1 cellular context compared by ENCODE assay signal in genomic region chr10:101683226-101683625, GRCh38.
TF ChIP-seq lines count a peak whose summit lies in the region.

No MANE protein-coding gene starts in this region.

TF ChIP-seq in K562, 482 proteins besides CTCF, POLR2A, EP300 and RAD21 (continued from another document):
- TF ChIP-seq, protein P1, sequence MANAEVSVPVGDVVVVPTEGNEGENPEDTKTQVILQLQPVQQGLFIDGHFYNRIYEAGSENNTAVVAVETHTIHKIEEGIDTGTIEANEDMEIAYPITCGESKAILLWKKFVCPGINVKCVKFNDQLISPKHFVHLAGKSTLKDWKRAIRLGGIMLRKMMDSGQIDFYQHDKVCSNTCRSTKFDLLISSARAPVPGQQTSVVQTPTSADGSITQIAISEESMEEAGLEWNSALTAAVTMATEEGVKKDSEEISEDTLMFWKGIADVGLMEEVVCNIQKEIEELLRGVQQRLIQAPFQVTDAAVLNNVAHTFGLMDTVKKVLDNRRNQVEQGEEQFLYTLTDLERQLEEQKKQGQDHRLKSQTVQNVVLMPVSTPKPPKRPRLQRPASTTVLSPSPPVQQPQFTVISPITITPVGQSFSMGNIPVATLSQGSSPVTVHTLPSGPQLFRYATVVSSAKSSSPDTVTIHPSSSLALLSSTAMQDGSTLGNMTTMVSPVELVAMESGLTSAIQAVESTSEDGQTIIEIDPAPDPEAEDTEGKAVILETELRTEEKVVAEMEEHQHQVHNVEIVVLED (CRISPR knock-in tag; IDR thresholded peaks at IDR 0.05): no peak
- TF ChIP-seq, protein P2, sequence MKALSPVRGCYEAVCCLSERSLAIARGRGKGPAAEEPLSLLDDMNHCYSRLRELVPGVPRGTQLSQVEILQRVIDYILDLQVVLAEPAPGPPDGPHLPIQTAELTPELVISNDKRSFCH (CRISPR knock-in tag; IDR thresholded peaks at IDR 0.05): no peak
- TF ChIP-seq, protein P2 (tag; IDR thresholded peaks at IDR 0.05): peak; percentile 64; the same call in 1 of the 2 replicates
- TF ChIP-seq TEAD4 (IDR thresholded peaks at IDR 0.05; ENCODE audit: low read length) (no peak), TEAD4 (CRISPR knock-in tag; IDR thresholded peaks at IDR 0.05; ENCODE audit: borderline replicate concordance) (no peak), ESRRA (IDR thresholded peaks at IDR 0.05; ENCODE audit: borderline replicate concordance, low read depth) (peak; percentile 39; the same call in 1 of the 2 replicates)
TF ChIP-seq in K562: peak in this region for 3.
